In genomic region chr3:48128779-48129178, GRCh38 we compare ENCODE assay signal across 25 cellular contexts. TPM values are rescaled to one million over a fixed set of nuclear protein-coding genes. Genes with fewer than 3 reads are reported as not detected.
"Had no signal": no experiment of that assay in that cellular context is flagged by ENCODE, and none has a peak within 500 bp of the region (broad histone marks: within the 10 kb centered on the region; RNA-seq: fewer than 3 reads in every experiment).

No MANE protein-coding gene starts in this region.

- H3K27me3 Mint-ChIP-seq: activated naive CD8-positive, alpha-beta T cell; activated T-cell treated with anti-CD3 and anti-CD28 coated beads, Interleukin-2, amount 50 U/mL, for 24 hours; activated T-helper 17 cell treated with anti-CD3 and anti-CD28 coated beads, Interleukin-2, amount 50 U/mL, for 72 hours; effector memory CD8-positive, alpha-beta T cell; natural killer cell treated with Interleukin-12 subunit alpha and Interleukin-12 subunit beta and Interleukin-15 and Interleukin-18, amount 100 ng/mL, for 72 hours; progenitor cell of endocrine pancreas; stimulated activated naive CD8-positive, alpha-beta T cell treated with anti-CD3 and anti-CD28 coated beads, Interleukin-15, Interleukin-2, amounts not matched to agents 100 ng/mL and 50 ng/mL, for 24 hours; T-cell had no signal

- H3K9me3 Mint-ChIP-seq: activated T-cell treated with anti-CD3 and anti-CD28 coated beads, Interleukin-2, amount 50 U/mL, for 24 hours; activated T-helper 17 cell treated with anti-CD3 and anti-CD28 coated beads, Interleukin-2, amount 50 U/mL, for 72 hours; effector memory CD8-positive, alpha-beta T cell; natural killer cell treated with Interleukin-12 subunit alpha and Interleukin-12 subunit beta and Interleukin-15 and Interleukin-18, amount 100 ng/mL, for 72 hours; stimulated activated naive CD8-positive, alpha-beta T cell treated with anti-CD3 and anti-CD28 coated beads, Interleukin-15, Interleukin-2, amounts not matched to agents 100 ng/mL and 50 ng/mL, for 24 hours; T-cell; T-helper 2 cell treated with Interferon-gamma antibody and Interleukin-4, amounts not matched to agents 5 μg/mL and 100 μg/mL, for 36 hours had no signal

- ATAC-seq: activated T-helper 17 cell treated with anti-CD3 and anti-CD28 coated beads, Interleukin-2, amount 50 U/mL, for 72 hours; effector memory CD8-positive, alpha-beta T cell; heart right ventricle; left ventricle myocardium superior; natural killer cell treated with Interleukin-12 subunit alpha and Interleukin-12 subunit beta and Interleukin-15 and Interleukin-18, amount 100 ng/mL, for 72 hours; T-cell; upper lobe of right lung had no signal

- H3K36me3 ChIP-seq: adrenal gland, ascending aorta, brain microvascular endothelial cell, colonic mucosa, heart right ventricle, spleen, thyroid gland, upper lobe of right lung had no signal

- H3K4me1 ChIP-seq: colonic mucosa had no signal

- H3K27ac ChIP-seq: brain microvascular endothelial cell, colonic mucosa, upper lobe of right lung had no signal

- H3K4me3 Mint-ChIP-seq: activated naive CD8-positive, alpha-beta T cell; activated T-cell treated with anti-CD3 and anti-CD28 coated beads, Interleukin-2, amount 50 U/mL, for 24 hours; activated T-helper 17 cell treated with anti-CD3 and anti-CD28 coated beads, Interleukin-2, amount 50 U/mL, for 72 hours; effector memory CD8-positive, alpha-beta T cell; natural killer cell treated with Interleukin-12 subunit alpha and Interleukin-12 subunit beta and Interleukin-15 and Interleukin-18, amount 100 ng/mL, for 72 hours; stimulated activated naive CD8-positive, alpha-beta T cell treated with anti-CD3 and anti-CD28 coated beads, Interleukin-15, Interleukin-2, amounts not matched to agents 100 ng/mL and 50 ng/mL, for 24 hours; T-cell; T-helper 2 cell treated with Interferon-gamma antibody and Interleukin-4, amounts not matched to agents 5 μg/mL and 100 μg/mL, for 36 hours had no signal

- H3K4me3 ChIP-seq: adrenal gland, ascending aorta, colonic mucosa, dorsolateral prefrontal cortex, heart right ventricle, spleen, thyroid gland, upper lobe of right lung had no signal

- DNase-seq: activated CD4-positive, alpha-beta T cell treated with anti-CD3 and anti-CD28 coated beads for 1 hour; activated CD4-positive, alpha-beta T cell treated with anti-CD3 and anti-CD28 coated beads, Interleukin-2, amount 50 U/mL, for 1 hour; activated naive CD4-positive, alpha-beta T cell; activated T-cell treated with anti-CD3 and anti-CD28 coated beads, Interleukin-2, amount 50 U/mL, for 24 hours; adrenal gland; brain microvascular endothelial cell; colonic mucosa; dorsolateral prefrontal cortex; effector memory CD8-positive, alpha-beta T cell; heart right ventricle; kidney; left ventricle myocardium superior; spleen; stimulated activated CD4-positive, alpha-beta T cell treated with anti-CD3 and anti-CD28 coated beads, Interleukin-4, amount 100 ng/mL, for 24 hours; substantia nigra; T-cell; upper lobe of right lung had no signal

- H3K4me1 Mint-ChIP-seq: activated T-helper 17 cell treated with anti-CD3 and anti-CD28 coated beads, Interleukin-2, amount 50 U/mL, for 72 hours; T-cell had no signal

- H3K27me3 ChIP-seq: adrenal gland, ascending aorta, brain microvascular endothelial cell, colonic mucosa, dorsolateral prefrontal cortex, heart right ventricle, spleen, thyroid gland, upper lobe of right lung had no signal

- H3K36me3 Mint-ChIP-seq: activated naive CD8-positive, alpha-beta T cell; natural killer cell treated with Interleukin-12 subunit alpha and Interleukin-12 subunit beta and Interleukin-15 and Interleukin-18, amount 100 ng/mL, for 72 hours; T-cell had no signal

- H3K9me3 ChIP-seq: adrenal gland, ascending aorta, colonic mucosa, heart right ventricle, spleen, thyroid gland, upper lobe of right lung had no signal

- H3K27ac Mint-ChIP-seq: activated naive CD8-positive, alpha-beta T cell; activated T-cell treated with anti-CD3 and anti-CD28 coated beads, Interleukin-2, amount 50 U/mL, for 24 hours; activated T-helper 17 cell treated with anti-CD3 and anti-CD28 coated beads, Interleukin-2, amount 50 U/mL, for 72 hours; effector memory CD8-positive, alpha-beta T cell; natural killer cell treated with Interleukin-12 subunit alpha and Interleukin-12 subunit beta and Interleukin-15 and Interleukin-18, amount 100 ng/mL, for 72 hours; progenitor cell of endocrine pancreas; T-cell; T-helper 2 cell treated with Interferon-gamma antibody and Interleukin-4, amounts not matched to agents 5 μg/mL and 100 μg/mL, for 36 hours had no signal

RNA-seq across cellular contexts. Expression of gene CDC25A, which starts 59.4 kb away (rescaled TPM):
- total RNA-seq: ascending aorta had no signal
